In the genomic region with DNA sequence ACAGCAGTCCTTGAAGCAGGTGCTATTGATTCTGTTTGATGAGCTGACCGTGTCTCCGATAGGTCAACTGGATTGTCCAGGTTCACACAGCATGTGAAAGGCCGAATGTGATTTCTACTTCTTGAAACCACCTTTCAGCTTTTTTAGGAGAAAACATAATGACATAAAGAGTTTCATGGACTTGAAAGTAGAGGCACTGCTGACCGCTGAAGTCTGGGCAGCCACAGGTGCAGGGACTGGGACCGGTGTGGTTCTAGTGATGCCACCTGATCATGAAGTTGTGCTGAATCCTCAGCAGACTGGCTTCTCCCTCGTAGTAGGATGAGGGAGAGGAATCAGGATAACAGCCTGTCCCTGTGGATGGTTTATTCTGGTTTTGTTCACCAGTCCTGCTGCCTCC, we compare ENCODE assay signal across 18 cellular contexts.
DNase-seq lines count a peak whose midpoint lies in the region; ATAC-seq, FAIRE-seq and TF ChIP-seq lines count a peak whose summit lies in the region.
"Had no signal": no experiment of that assay in that cellular context is flagged by ENCODE, and none has a peak within 500 bp of the region (broad histone marks: within the 10 kb centered on the region; RNA-seq: fewer than 3 reads in every experiment).

No MANE protein-coding gene starts in this region.

- H2AFZ ChIP-seq in neural progenitor cell (replicated peaks), result no peak overlapping the region
- H2AFZ ChIP-seq: PC-9 had no signal

- H3K9me3 ChIP-seq in lung (ENCODE audit: control insufficient read depth in 2 of 2, insufficient read depth in 1 of 2, low read length in 1 of 2), result no peaks in the 10 kb centered on the region
- no peaks in the 10 kb centered on the region for H3K9me3 ChIP-seq in neural progenitor cell (ENCODE audit: low read depth)
- H3K9me3 ChIP-seq: mucosa of descending colon had no signal

- H3K27ac Mint-ChIP-seq in neural progenitor cell, result no peak overlapping the region
- H3K27ac Mint-ChIP-seq: immature natural killer cell had no signal

- no peak overlapping the region for H3K9ac ChIP-seq in neural progenitor cell

- H3K27ac ChIP-seq in VCaP, result peak overlapping the region; percentile 24; the same call in 1 of the 2 replicates
- H3K27ac ChIP-seq in lung (ENCODE audit: low read depth in 1 of 2, low read length in 1 of 2), result peak overlapping the region; percentile 24 to 68
- peak overlapping the region; percentile 46 for H3K27ac ChIP-seq in substantia nigra (ENCODE audit: low read depth, low read length, poor library complexity, severe bottlenecking)
- no peak overlapping the region for H3K27ac ChIP-seq in neural progenitor cell
- H3K27ac ChIP-seq: foreskin keratinocyte, PC-9 had no signal

- no peak for DNase-seq in GM12892 (ENCODE audit: insufficient read length)
- DNase-seq in lung (ENCODE audit: low spot score), result no peak
- DNase-seq in substantia nigra (lab: John Stamatoyannopoulos, UW), result no peak
- no peak for DNase-seq in COLO668 (lab: John Stamatoyannopoulos, UW; ENCODE audit: unreplicated experiment)
- no peak for DNase-seq in neural progenitor cell (ENCODE audit: low spot score)
- DNase-seq in omental fat pad (ENCODE audit: low spot score), result no peak
- DNase-seq in posterior vena cava (ENCODE audit: low spot score), result no peak
- DNase-seq: activated effector memory CD4-positive, alpha-beta T cell treated with anti-CD3 and anti-CD28 coated beads, Interleukin-2, amount 50 U/mL, for 16 hours; DMS 273 treated with DMSO at 0.1 percent for 48 hours; effector memory CD4-positive, alpha-beta T cell; foreskin keratinocyte; immature natural killer cell; mucosa of descending colon; NCI-H446; PC-9 had no signal

- no peaks in the 10 kb centered on the region for H3K9me3 Mint-ChIP-seq in neural progenitor cell
- H3K9me3 Mint-ChIP-seq: immature natural killer cell; stimulated activated effector memory CD8-positive, alpha-beta T cell treated with anti-CD3 and anti-CD28 coated beads, Interleukin-12 subunit alpha, Interleukin-12 subunit beta, amount 100 ng/mL, for 72 hours had no signal

- FAIRE-seq in GM12892 (lab: Jason Lieb, UNC), result peak; percentile 50

- H3K36me3 ChIP-seq in lung (ENCODE audit: control insufficient read depth in 2 of 2, insufficient read depth in 2 of 2, low read length in 2 of 2) (peaks cover 0 to 10% of the 10 kb centered on the region in 2 donors), neural progenitor cell (no peaks in the 10 kb centered on the region)

- peaks cover 21 to 47% of the 10 kb centered on the region in 2 donors for H3K4me1 ChIP-seq in lung (ENCODE audit: control insufficient read depth in 2 of 2, insufficient read depth in 2 of 2, low read length in 2 of 2)
- peaks cover 40% of the 10 kb centered on the region for H3K4me1 ChIP-seq in neural progenitor cell
- H3K4me1 ChIP-seq: foreskin keratinocyte had no signal

- H3F3A ChIP-seq in neural progenitor cell (ENCODE audit: low read depth), result peaks cover 23% of the 10 kb centered on the region

- H3K27me3 Mint-ChIP-seq in neural progenitor cell (ENCODE audit: insufficient read depth, low read depth), result no peaks in the 10 kb centered on the region

- intact Hi-C loops in posterior vena cava (cut with DNase I), result loop anchor here in 1 of 2 donors (10.0 kb wide), 2 partner anchors 53 to 103 kb away; no protein-coding TSS in a partner anchor

- ATAC-seq in lung (ENCODE audit: insufficient read depth, low FRiP score) (no peak), omental fat pad (ENCODE audit: low FRiP score) (no peak)
- ATAC-seq: foreskin keratinocyte; HCT116; stimulated activated effector memory CD8-positive, alpha-beta T cell treated with anti-CD3 and anti-CD28 coated beads, Interleukin-12 subunit alpha, Interleukin-12 subunit beta, amount 100 ng/mL, for 72 hours had no signal

- H3K4me2 ChIP-seq in neural progenitor cell, result no peak overlapping the region
- H3K4me2 ChIP-seq: PC-9 had no signal

- H3K4me3 ChIP-seq in lung, result no peak overlapping the region
- no peak overlapping the region for H3K4me3 ChIP-seq in neural progenitor cell
- H3K4me3 ChIP-seq: mucosa of descending colon, PC-9 had no signal

- TF ChIP-seq CTCF in VCaP (conservative IDR thresholded peaks at IDR 0.05) (no peak), lung (IDR thresholded peaks at IDR 0.05; ENCODE audit: control extremely low read depth, extremely low read depth) (no peak), neural progenitor cell (IDR thresholded peaks at IDR 0.05) (no peak), omental fat pad (IDR thresholded peaks at IDR 0.05) (no peak)

- no peak overlapping the region for H3K4me3 Mint-ChIP-seq in neural progenitor cell
- H3K4me3 Mint-ChIP-seq: immature natural killer cell; stimulated activated effector memory CD8-positive, alpha-beta T cell treated with anti-CD3 and anti-CD28 coated beads, Interleukin-12 subunit alpha, Interleukin-12 subunit beta, amount 100 ng/mL, for 72 hours had no signal

- 96 to 97% methylated on average over 6 of the region's 6 CpGs for WGBS in lung, 2 donors

- H4K20me1 ChIP-seq in neural progenitor cell (ENCODE audit: low read depth), result no peaks in the 10 kb centered on the region

- H3K36me3 Mint-ChIP-seq in neural progenitor cell, result peaks cover 12% of the 10 kb centered on the region

- H3K79me2 ChIP-seq in neural progenitor cell (ENCODE audit: low read depth), result no peaks in the 10 kb centered on the region

- peaks cover 32% of the 10 kb centered on the region for H3K4me1 Mint-ChIP-seq in neural progenitor cell

- no peak for TF ChIP-seq POLR2A in GM12892 (IDR thresholded peaks at IDR 0.05; ENCODE audit: low read depth, low read length)

- H3K27me3 ChIP-seq in lung (ENCODE audit: control insufficient read depth, insufficient read depth) (no peaks in the 10 kb centered on the region), neural progenitor cell (no peaks in the 10 kb centered on the region)
- H3K27me3 ChIP-seq: foreskin keratinocyte had no signal
